In the genomic region with DNA sequence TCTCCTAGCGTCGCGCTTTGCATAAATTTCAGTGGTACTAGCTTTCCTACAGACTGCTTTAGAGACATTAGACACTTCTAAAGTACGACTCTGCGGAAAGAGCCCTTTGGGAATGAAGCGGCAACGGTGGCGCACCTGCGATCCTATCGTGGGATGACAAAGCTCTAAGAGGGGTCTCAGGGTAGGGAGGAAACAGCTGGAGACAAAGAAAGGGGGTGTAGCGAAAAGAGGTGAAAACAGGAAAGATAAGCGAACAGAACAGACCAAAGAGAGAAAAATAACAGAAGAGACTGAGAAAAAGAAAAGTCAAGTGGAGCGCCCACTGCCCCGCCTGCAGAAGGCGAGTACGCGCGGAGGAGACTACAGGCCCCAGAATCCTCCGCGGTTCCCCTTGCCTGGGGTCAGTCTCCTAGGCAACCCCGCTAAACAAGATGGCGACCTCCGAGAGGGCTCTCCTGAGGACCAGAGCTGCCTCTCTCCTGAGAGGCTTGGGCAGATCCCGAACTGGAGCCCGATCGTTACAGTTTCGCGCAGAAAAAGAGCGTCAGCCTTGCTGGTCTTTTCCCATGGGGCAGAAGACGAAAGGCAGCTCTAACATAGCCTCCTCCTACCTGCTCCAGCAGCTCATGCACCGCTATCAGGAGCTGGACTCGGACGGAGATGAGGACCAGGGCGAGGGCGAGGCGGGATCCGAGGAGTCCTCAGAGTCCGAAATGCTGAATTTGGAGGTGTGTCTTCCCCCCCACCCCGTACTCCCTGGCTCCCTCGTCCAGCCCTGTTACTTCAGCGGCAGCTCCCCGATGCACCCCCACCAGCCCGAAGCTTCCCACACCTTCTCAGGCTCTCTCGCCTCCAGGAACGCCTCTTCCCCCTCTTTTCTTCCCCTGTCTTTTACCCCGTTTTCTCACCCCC, we compare ENCODE assay signal across 8 cellular contexts. TPM values are rescaled to one million over a fixed set of nuclear protein-coding genes. Genes with fewer than 3 reads are reported as not detected.
DNase-seq lines count a peak whose midpoint lies in the region; ATAC-seq and TF ChIP-seq lines count a peak whose summit lies in the region.

Gene LRGUK, plus strand, starts transcription at position 404 of the 912 bp plus-strand sequence. Its CDS starts 28 bp downstream, at position 432.

- H3K9me3 Mint-ChIP-seq in central memory CD8-positive, alpha-beta T cell: no peaks in the 10 kb centered on the region

- H3K27me3 Mint-ChIP-seq in central memory CD8-positive, alpha-beta T cell: peaks cover 25% of the 10 kb centered on the region

- TF ChIP-seq POLR2A in spleen (IDR thresholded peaks at IDR 0.05): no peak

- H3K27ac Mint-ChIP-seq in central memory CD8-positive, alpha-beta T cell (ENCODE audit: low read depth): peak within 1 kb of the TSS; percentile 58

- H3K36me3 ChIP-seq in spleen: no peaks in the 10 kb centered on the region

- no peak within 1 kb of the TSS for H3K27ac ChIP-seq in spleen

- 2 to 4% (median 2%) methylated on average over 46 of the region's 46 CpGs for WGBS in spleen, 5 donors

- peaks cover 3 to 19% (median 12%) of the 10 kb centered on the region in 6 donors for H3K4me1 ChIP-seq in spleen

- H3K9me3 ChIP-seq in spleen: no peaks in the 10 kb centered on the region

- ATAC-seq in GM19023 (IDR thresholded peaks at IDR 0.05; ENCODE audit: unreplicated experiment) (peak; percentile 100), HG03175 (IDR thresholded peaks at IDR 0.05; ENCODE audit: unreplicated experiment) (peak; percentile 100)
- ATAC-seq in central memory CD8-positive, alpha-beta T cell (replicated peaks; ENCODE audit: extremely low read depth, poor library complexity, severe bottlenecking): peak; percentile 99

- peak within 1 kb of the TSS; percentile 57 to 86 (median 67) for H3K4me3 ChIP-seq in spleen

- intact Hi-C loops in spleen (cut with DNase I; ENCODE audit: low total_unique reads): no loop called here

- H3K4me1 Mint-ChIP-seq in central memory CD8-positive, alpha-beta T cell: peaks cover 11% of the 10 kb centered on the region

- peaks cover 0 to 8% (median 0%) of the 10 kb centered on the region in 7 donors for H3K27me3 ChIP-seq in spleen (replicated peaks in 1 of 7)

- no peak for TF ChIP-seq CTCF in spleen (IDR thresholded peaks at IDR 0.05 in 8 of 11, conservative IDR thresholded peaks at IDR 0.05 in 3 of 11)

- DNase-seq in AG08395 (ENCODE audit: low spot score) (peak; percentile 93), NCI-H2227 (lab: John Stamatoyannopoulos, UW; ENCODE audit: unreplicated experiment) (peak; percentile 91), islet precursor cell (peak; percentile 93), spleen (peak; percentile 94)
- DNase-seq in activated CD4-positive, CD25-positive, alpha-beta regulatory T cell treated with anti-CD3 and anti-CD28 coated beads, Interleukin-2, amount 50 U/mL, for 16 hours (ENCODE audit: low read depth, low spot score): peak; percentile 58
- DNase-seq in central memory CD8-positive, alpha-beta T cell (ENCODE audit: low spot score in 2 of 2): peak; percentile 59 to 60

- H3K36me3 Mint-ChIP-seq in central memory CD8-positive, alpha-beta T cell (ENCODE audit: insufficient read depth): no peaks in the 10 kb centered on the region

- H3K4me3 Mint-ChIP-seq in central memory CD8-positive, alpha-beta T cell: peak within 1 kb of the TSS; percentile 73

RNA-seq across cellular contexts. Expression of gene LRGUK, which starts in this region (rescaled TPM):
- total RNA-seq in spleen: 1 to 10 TPM; 1.0 to 1.8 (median 1.3) TPM
- under 1 TPM in 2 of 3 donors, not detected in 1; 0.26 to 0.63 TPM for polyA plus RNA-seq in spleen
